Comparison of ENCODE assay signal across 1 cellular context in the genomic region with DNA sequence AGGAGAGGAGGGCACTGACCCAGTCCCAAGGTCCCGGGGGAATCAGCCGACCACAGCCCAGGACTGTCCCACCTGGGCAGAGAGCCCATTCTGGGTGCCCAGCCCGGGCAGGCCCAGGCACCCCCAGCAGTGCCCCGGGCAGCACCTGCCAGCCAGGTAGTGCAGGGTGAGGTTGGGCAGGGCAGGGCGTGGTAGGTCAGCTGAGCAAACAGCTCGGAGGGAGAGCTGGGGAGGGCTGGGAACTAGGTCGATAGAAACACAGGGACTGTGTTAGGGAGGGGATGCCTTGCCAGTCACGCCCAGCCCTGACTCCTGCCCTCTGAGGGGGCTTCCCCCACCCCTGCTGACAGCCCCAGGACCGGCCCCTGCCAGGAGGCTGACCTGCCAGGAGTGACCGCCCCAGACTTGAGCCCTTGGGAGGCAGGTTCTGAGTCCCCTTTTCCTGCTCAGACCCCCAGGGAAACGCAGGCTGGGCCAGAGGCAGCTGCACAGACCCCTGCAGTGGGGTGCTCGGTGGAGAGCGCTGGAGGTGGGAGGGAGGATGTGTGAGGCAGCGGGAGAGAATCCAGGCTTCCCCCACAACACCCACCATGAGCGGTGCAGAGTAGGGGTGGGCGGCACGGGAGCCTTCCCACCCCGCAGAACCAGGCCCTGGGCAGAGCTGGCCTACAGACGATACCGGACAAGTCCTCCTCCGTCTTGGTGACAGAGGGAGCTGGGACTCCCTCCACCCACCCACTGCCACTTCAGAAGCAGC.
TF ChIP-seq lines count a peak whose summit lies in the region.

No MANE protein-coding gene starts in this region.

TF ChIP-seq in GM12878, 131 proteins besides CTCF, POLR2A, EP300 and RAD21:
- no peak for TF ChIP-seq RB1 (IDR thresholded peaks at IDR 0.05; ENCODE audit: borderline replicate concordance)
- TF ChIP-seq, protein P1, sequence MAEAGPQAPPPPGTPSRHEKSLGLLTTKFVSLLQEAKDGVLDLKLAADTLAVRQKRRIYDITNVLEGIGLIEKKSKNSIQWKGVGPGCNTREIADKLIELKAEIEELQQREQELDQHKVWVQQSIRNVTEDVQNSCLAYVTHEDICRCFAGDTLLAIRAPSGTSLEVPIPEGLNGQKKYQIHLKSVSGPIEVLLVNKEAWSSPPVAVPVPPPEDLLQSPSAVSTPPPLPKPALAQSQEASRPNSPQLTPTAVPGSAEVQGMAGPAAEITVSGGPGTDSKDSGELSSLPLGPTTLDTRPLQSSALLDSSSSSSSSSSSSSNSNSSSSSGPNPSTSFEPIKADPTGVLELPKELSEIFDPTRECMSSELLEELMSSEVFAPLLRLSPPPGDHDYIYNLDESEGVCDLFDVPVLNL (IDR thresholded peaks at IDR 0.05; ENCODE audit: low read depth, low read length) = no peak
- TF ChIP-seq, protein P2, sequence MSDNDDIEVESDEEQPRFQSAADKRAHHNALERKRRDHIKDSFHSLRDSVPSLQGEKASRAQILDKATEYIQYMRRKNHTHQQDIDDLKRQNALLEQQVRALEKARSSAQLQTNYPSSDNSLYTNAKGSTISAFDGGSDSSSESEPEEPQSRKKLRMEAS (IDR thresholded peaks at IDR 0.05; ENCODE audit: low read depth, low read length) = no peak
- TF ChIP-seq, protein P3, sequence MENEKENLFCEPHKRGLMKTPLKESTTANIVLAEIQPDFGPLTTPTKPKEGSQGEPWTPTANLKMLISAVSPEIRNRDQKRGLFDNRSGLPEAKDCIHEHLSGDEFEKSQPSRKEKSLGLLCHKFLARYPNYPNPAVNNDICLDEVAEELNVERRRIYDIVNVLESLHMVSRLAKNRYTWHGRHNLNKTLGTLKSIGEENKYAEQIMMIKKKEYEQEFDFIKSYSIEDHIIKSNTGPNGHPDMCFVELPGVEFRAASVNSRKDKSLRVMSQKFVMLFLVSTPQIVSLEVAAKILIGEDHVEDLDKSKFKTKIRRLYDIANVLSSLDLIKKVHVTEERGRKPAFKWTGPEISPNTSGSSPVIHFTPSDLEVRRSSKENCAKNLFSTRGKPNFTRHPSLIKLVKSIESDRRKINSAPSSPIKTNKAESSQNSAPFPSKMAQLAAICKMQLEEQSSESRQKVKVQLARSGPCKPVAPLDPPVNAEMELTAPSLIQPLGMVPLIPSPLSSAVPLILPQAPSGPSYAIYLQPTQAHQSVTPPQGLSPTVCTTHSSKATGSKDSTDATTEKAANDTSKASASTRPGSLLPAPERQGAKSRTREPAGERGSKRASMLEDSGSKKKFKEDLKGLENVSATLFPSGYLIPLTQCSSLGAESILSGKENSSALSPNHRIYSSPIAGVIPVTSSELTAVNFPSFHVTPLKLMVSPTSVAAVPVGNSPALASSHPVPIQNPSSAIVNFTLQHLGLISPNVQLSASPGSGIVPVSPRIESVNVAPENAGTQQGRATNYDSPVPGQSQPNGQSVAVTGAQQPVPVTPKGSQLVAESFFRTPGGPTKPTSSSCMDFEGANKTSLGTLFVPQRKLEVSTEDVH (IDR thresholded peaks at IDR 0.05; ENCODE audit: low read depth, partially characterized antibody) = no peak
- TF ChIP-seq, protein P4, sequence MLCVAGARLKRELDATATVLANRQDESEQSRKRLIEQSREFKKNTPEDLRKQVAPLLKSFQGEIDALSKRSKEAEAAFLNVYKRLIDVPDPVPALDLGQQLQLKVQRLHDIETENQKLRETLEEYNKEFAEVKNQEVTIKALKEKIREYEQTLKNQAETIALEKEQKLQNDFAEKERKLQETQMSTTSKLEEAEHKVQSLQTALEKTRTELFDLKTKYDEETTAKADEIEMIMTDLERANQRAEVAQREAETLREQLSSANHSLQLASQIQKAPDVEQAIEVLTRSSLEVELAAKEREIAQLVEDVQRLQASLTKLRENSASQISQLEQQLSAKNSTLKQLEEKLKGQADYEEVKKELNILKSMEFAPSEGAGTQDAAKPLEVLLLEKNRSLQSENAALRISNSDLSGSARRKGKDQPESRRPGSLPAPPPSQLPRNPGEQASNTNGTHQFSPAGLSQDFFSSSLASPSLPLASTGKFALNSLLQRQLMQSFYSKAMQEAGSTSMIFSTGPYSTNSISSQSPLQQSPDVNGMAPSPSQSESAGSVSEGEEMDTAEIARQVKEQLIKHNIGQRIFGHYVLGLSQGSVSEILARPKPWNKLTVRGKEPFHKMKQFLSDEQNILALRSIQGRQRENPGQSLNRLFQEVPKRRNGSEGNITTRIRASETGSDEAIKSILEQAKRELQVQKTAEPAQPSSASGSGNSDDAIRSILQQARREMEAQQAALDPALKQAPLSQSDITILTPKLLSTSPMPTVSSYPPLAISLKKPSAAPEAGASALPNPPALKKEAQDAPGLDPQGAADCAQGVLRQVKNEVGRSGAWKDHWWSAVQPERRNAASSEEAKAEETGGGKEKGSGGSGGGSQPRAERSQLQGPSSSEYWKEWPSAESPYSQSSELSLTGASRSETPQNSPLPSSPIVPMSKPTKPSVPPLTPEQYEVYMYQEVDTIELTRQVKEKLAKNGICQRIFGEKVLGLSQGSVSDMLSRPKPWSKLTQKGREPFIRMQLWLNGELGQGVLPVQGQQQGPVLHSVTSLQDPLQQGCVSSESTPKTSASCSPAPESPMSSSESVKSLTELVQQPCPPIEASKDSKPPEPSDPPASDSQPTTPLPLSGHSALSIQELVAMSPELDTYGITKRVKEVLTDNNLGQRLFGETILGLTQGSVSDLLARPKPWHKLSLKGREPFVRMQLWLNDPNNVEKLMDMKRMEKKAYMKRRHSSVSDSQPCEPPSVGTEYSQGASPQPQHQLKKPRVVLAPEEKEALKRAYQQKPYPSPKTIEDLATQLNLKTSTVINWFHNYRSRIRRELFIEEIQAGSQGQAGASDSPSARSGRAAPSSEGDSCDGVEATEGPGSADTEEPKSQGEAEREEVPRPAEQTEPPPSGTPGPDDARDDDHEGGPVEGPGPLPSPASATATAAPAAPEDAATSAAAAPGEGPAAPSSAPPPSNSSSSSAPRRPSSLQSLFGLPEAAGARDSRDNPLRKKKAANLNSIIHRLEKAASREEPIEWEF (IDR thresholded peaks at IDR 0.05; ENCODE audit: insufficient replicate concordance, low read depth, low read length) = no peak
- no peak for TF ChIP-seq ZNF24 (IDR thresholded peaks at IDR 0.05)
- no peak for TF ChIP-seq HDAC6 (IDR thresholded peaks at IDR 0.05; ENCODE audit: unreplicated experiment)
- no peak for TF ChIP-seq ESRRA (IDR thresholded peaks at IDR 0.05; ENCODE audit: low read length)
- no peak for TF ChIP-seq NRF1 (conservative IDR thresholded peaks at IDR 0.05; ENCODE audit: low read depth, low read length)
- TF ChIP-seq RBBP5 (conservative IDR thresholded peaks at IDR 0.05) = no peak
- TF ChIP-seq, protein P5, sequence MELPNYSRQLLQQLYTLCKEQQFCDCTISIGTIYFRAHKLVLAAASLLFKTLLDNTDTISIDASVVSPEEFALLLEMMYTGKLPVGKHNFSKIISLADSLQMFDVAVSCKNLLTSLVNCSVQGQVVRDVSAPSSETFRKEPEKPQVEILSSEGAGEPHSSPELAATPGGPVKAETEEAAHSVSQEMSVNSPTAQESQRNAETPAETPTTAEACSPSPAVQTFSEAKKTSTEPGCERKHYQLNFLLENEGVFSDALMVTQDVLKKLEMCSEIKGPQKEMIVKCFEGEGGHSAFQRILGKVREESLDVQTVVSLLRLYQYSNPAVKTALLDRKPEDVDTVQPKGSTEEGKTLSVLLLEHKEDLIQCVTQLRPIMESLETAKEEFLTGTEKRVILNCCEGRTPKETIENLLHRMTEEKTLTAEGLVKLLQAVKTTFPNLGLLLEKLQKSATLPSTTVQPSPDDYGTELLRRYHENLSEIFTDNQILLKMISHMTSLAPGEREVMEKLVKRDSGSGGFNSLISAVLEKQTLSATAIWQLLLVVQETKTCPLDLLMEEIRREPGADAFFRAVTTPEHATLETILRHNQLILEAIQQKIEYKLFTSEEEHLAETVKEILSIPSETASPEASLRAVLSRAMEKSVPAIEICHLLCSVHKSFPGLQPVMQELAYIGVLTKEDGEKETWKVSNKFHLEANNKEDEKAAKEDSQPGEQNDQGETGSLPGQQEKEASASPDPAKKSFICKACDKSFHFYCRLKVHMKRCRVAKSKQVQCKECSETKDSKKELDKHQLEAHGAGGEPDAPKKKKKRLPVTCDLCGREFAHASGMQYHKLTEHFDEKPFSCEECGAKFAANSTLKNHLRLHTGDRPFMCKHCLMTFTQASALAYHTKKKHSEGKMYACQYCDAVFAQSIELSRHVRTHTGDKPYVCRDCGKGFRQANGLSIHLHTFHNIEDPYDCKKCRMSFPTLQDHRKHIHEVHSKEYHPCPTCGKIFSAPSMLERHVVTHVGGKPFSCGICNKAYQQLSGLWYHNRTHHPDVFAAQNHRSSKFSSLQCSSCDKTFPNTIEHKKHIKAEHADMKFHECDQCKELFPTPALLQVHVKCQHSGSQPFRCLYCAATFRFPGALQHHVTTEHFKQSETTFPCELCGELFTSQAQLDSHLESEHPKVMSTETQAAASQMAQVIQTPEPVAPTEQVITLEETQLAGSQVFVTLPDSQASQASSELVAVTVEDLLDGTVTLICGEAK (IDR thresholded peaks at IDR 0.05; ENCODE audit: borderline replicate concordance) = no peak
- TF ChIP-seq YBX1 (IDR thresholded peaks at IDR 0.05) = no peak
- no peak for TF ChIP-seq FOXM1 (IDR thresholded peaks at IDR 0.05; ENCODE audit: low read depth, low read length)
